Comparison of ENCODE assay signal across 12 cellular contexts in genomic region chr13:95050800-95051620, GRCh38.
DNase-seq lines count a peak whose midpoint lies in the region; ATAC-seq lines count a peak whose summit lies in the region.
"Had no signal": no experiment of that assay in that cellular context is flagged by ENCODE, and none has a peak within 500 bp of the region (broad histone marks: within the 10 kb centered on the region; RNA-seq: fewer than 3 reads in every experiment).

No MANE protein-coding gene starts in this region.

- no peak overlapping the region for H3K4me3 Mint-ChIP-seq in activated naive CD8-positive, alpha-beta T cell treated with anti-CD3 and anti-CD28 coated beads for 36 hours

- H3K36me3 Mint-ChIP-seq in activated naive CD8-positive, alpha-beta T cell treated with anti-CD3 and anti-CD28 coated beads for 36 hours, result peaks cover 22% of the 10 kb centered on the region

- peak; percentile 61 for ATAC-seq in GM18511 (IDR thresholded peaks at IDR 0.05; ENCODE audit: unreplicated experiment)
- peak; percentile 80 for ATAC-seq in HG02884 (IDR thresholded peaks at IDR 0.05; ENCODE audit: unreplicated experiment)

- no peaks in the 10 kb centered on the region for H3K9me3 Mint-ChIP-seq in activated naive CD8-positive, alpha-beta T cell treated with anti-CD3 and anti-CD28 coated beads for 36 hours

- DNase-seq in GM19240 (ENCODE audit: insufficient read length, low spot score), result peak; percentile 3
- DNase-seq in activated naive CD8-positive, alpha-beta T cell treated with anti-CD3 and anti-CD28 coated beads for 36 hours, result no peak
- DNase-seq in NCI-H2171 treated with DMSO at 0.1 percent for 48 hours (lab: John Stamatoyannopoulos, UW), result no peak
- DNase-seq in NCI-H226, result no peak
- no peak for DNase-seq in NCI-H1105 treated with DMSO at 0.1 percent for 48 hours (lab: John Stamatoyannopoulos, UW)
- no peak for DNase-seq in NCI-H1417 (lab: John Stamatoyannopoulos, UW)
- DNase-seq: dorsolateral prefrontal cortex, NCI-H146, NCI-H69, transverse colon had no signal

- H3K27ac Mint-ChIP-seq in activated naive CD8-positive, alpha-beta T cell treated with anti-CD3 and anti-CD28 coated beads for 36 hours, result peak overlapping the region; percentile 29

- peaks cover 18% of the 10 kb centered on the region for H3K4me1 Mint-ChIP-seq in activated naive CD8-positive, alpha-beta T cell treated with anti-CD3 and anti-CD28 coated beads for 36 hours

- H3K27me3 Mint-ChIP-seq in activated naive CD8-positive, alpha-beta T cell treated with anti-CD3 and anti-CD28 coated beads for 36 hours, result no peaks in the 10 kb centered on the region
